Comparison of ENCODE assay signal across 17 cellular contexts in the genomic region with DNA sequence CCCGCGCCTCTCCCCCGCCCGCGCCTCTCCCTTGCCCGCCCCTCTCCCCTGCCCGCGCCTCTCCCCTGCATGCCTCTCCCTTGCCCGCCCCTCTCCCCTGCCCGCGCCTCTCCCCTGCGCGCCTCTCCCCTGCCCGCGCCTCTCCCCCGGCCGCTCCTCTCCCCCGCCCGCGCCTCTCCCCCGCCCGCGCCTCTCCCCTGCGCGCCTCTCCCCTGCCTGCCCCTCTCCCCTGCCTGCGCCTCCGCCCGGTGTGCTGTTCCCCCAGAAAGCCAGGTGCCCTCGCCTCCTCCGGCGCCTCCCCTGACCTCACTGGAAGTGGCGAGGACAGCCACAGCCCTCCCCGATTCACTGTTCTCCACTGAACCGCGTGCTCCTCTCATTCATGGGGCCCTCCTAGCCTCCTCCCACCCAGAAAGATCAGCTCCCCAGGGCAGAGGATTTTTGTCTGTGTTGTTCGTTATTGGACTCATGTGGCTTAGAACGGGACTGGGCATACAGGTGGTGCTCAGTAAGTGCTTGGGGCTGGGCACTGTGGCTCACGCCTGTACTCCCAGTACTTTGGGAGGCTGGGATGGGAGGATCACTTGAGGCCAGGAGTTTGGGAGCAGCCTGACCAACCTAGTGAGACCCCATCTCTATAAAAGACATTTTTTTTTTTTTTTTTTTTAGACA. TPM values are rescaled to one million over a fixed set of nuclear protein-coding genes. Genes with fewer than 3 reads are reported as not detected.
DNase-seq lines count a peak whose midpoint lies in the region; ATAC-seq and TF ChIP-seq lines count a peak whose summit lies in the region.
"Had no signal": no experiment of that assay in that cellular context is flagged by ENCODE, and none has a peak within 500 bp of the region (broad histone marks: within the 10 kb centered on the region; RNA-seq: fewer than 3 reads in every experiment).

No MANE protein-coding gene starts in this region.

- no peaks in the 10 kb centered on the region for H3K36me3 Mint-ChIP-seq in CD4-positive, alpha-beta T cell (ENCODE audit: low read depth)
- no peaks in the 10 kb centered on the region; a peak in 1 of 7 replicates for H3K36me3 Mint-ChIP-seq in H9 (ENCODE audit: insufficient read depth in 1 of 3, low read depth in 3 of 3)
- peaks cover 5% of the 10 kb centered on the region; the same call in 1 of the 2 replicates for H3K36me3 Mint-ChIP-seq in HFFc6 (ENCODE audit: low read depth)

- no peak overlapping the region for H2AK5ac ChIP-seq in H9 (ENCODE audit: insufficient read length, low read length)

- H3K4me1 ChIP-seq in H9 (ENCODE audit: insufficient read depth, low read length), result no peaks in the 10 kb centered on the region
- H3K4me1 ChIP-seq in left lung, result peaks cover 6 to 48% of the 10 kb centered on the region in 2 donors
- H3K4me1 ChIP-seq in effector memory CD4-positive, alpha-beta T cell (ENCODE audit: control insufficient read depth, insufficient read depth, low read length, poor library complexity, severe bottlenecking), result peaks cover 8% of the 10 kb centered on the region
- peaks cover 9 to 32% (median 12%) of the 10 kb centered on the region in 9 donors for H3K4me1 ChIP-seq in heart right ventricle

- peaks cover 40% of the 10 kb centered on the region for H3K27me3 ChIP-seq in CD4-positive, alpha-beta T cell (ENCODE audit: control insufficient read depth, insufficient read depth, low read length)
- H3K27me3 ChIP-seq in H9 (ENCODE audit: insufficient read depth, low read length), result peaks cover 3% of the 10 kb centered on the region; the same call in 1 of the 2 replicates
- peaks cover 15 to 82% of the 10 kb centered on the region in 2 donors for H3K27me3 ChIP-seq in left lung
- peaks cover 21% of the 10 kb centered on the region for H3K27me3 ChIP-seq in effector memory CD4-positive, alpha-beta T cell (replicated peaks; ENCODE audit: control insufficient read depth, insufficient read depth, low read length, poor library complexity, severe bottlenecking)
- H3K27me3 ChIP-seq in heart right ventricle, result peaks cover 9 to 77% (median 64%) of the 10 kb centered on the region in 7 donors

- H3K4me3 Mint-ChIP-seq in CD4-positive, alpha-beta T cell, result peak overlapping the region; percentile 27
- H3K4me3 Mint-ChIP-seq in H9, result peak overlapping the region; percentile 23 to 77; a peak in 4 of 5 replicates
- H3K4me3 Mint-ChIP-seq in HFFc6, result no peak overlapping the region

- DNase-seq in CD4-positive, alpha-beta T cell, result peak in 1 of 10 experiments; percentile 5
- no peak for DNase-seq in H9
- peak; percentile 75 for DNase-seq in RPMI8226
- no peak for DNase-seq in left lung
- no peak for DNase-seq in effector memory CD4-positive, alpha-beta T cell
- DNase-seq in heart right ventricle, result no peak
- no peak for DNase-seq in HFFc6
- DNase-seq: EL, esophagus squamous epithelium, heart left ventricle, NCI-H2029, SJCRH30, stomach had no signal

- no peak overlapping the region for H3K18ac ChIP-seq in H9 (ENCODE audit: insufficient read length, low read depth, low read length)

- H4K20me1 ChIP-seq in H9 (ENCODE audit: control insufficient read depth, insufficient read depth, insufficient read length), result no peaks in the 10 kb centered on the region

- ATAC-seq in CD4-positive, alpha-beta T cell (ENCODE audit: poor library complexity), result peak; percentile 32
- ATAC-seq in left lung (peak; percentile 5), heart right ventricle (no peak)

- H3K27me3 Mint-ChIP-seq in CD4-positive, alpha-beta T cell, result peaks cover 61% of the 10 kb centered on the region
- H3K27me3 Mint-ChIP-seq in H9 (ENCODE audit: low read depth) (peaks cover 60% of the 10 kb centered on the region), HFFc6 (ENCODE audit: insufficient read depth) (peaks cover 24% of the 10 kb centered on the region)

- H4K5ac ChIP-seq in H9 (ENCODE audit: insufficient read length, low read depth, low read length), result no peak overlapping the region

- H3K9me3 Mint-ChIP-seq in CD4-positive, alpha-beta T cell, result no peaks in the 10 kb centered on the region
- peaks cover 0 to 4% of the 10 kb centered on the region in 2 experiments; a peak in 2 of 5 replicates for H3K9me3 Mint-ChIP-seq in H9
- peaks cover 4% of the 10 kb centered on the region; the same call in 1 of the 2 replicates for H3K9me3 Mint-ChIP-seq in HFFc6

- no peak overlapping the region for H3K4ac ChIP-seq in H9 (ENCODE audit: low read depth, low read length)

- no peak for TF ChIP-seq CTCF in CD4-positive, alpha-beta T cell (IDR thresholded peaks at IDR 0.05)
- TF ChIP-seq CTCF in H9 (conservative IDR thresholded peaks at IDR 0.05), result no peak
- TF ChIP-seq CTCF in left lung (IDR thresholded peaks at IDR 0.05), result no peak
- no peak for TF ChIP-seq CTCF in heart right ventricle (IDR thresholded peaks at IDR 0.05)
- TF ChIP-seq CTCF in HFFc6 (IDR thresholded peaks at IDR 0.05), result no peak

- H2AFZ ChIP-seq in H9 (ENCODE audit: low read length), result no peak overlapping the region

- no peaks in the 10 kb centered on the region for H3K36me3 ChIP-seq in left lung
- H3K36me3 ChIP-seq in effector memory CD4-positive, alpha-beta T cell (ENCODE audit: control insufficient read depth, insufficient read depth, low read length), result no peaks in the 10 kb centered on the region
- H3K36me3 ChIP-seq in heart right ventricle, result no peaks in the 10 kb centered on the region
- H3K36me3 ChIP-seq: ascending aorta, esophagus squamous epithelium, heart left ventricle, SJCRH30, stomach had no signal

- POLR2A ChIA-PET in CD4-positive, alpha-beta T cell (lab: Charles Lee), result no interaction called here

- no peaks in the 10 kb centered on the region for H3K4me1 Mint-ChIP-seq in CD4-positive, alpha-beta T cell (ENCODE audit: low read depth)
- peaks cover 2 to 11% of the 10 kb centered on the region in 2 experiments; a peak in 2 of 4 replicates for H3K4me1 Mint-ChIP-seq in H9
- H3K4me1 Mint-ChIP-seq in HFFc6 (ENCODE audit: low read depth), result no peaks in the 10 kb centered on the region

- H4K8ac ChIP-seq in H9 (replicated peaks; ENCODE audit: insufficient read length, low read depth, low read length), result no peak overlapping the region

- H2BK20ac ChIP-seq in H9 (ENCODE audit: low read depth, low read length, poor library complexity, severe bottlenecking), result no peak overlapping the region

- no peaks in the 10 kb centered on the region for H3K79me2 ChIP-seq in H9 (ENCODE audit: insufficient read depth, low read length)

- no peak overlapping the region for H3K23ac ChIP-seq in H9 (ENCODE audit: insufficient read length, low read depth, low read length)

- CTCF ChIA-PET in CD4-positive, alpha-beta T cell (lab: Charles Lee), result no interaction called here

- no peak overlapping the region for H3T11ph ChIP-seq in H9 (ENCODE audit: low read length)

- intact Hi-C loops in CD4-positive, alpha-beta T cell (cut with DNase I, micrococcal nuclease), result no loop called here
- intact Hi-C loops in left lung (cut with DNase I) (no loop called here), heart right ventricle (cut with DNase I) (no loop called here)

- H3K27ac Mint-ChIP-seq in CD4-positive, alpha-beta T cell, result no peak overlapping the region
- H3K27ac Mint-ChIP-seq in H9 (no peak overlapping the region), HFFc6 (no peak overlapping the region)

- H3K23me2 ChIP-seq in H9 (ENCODE audit: insufficient read length, low read depth, low read length, poor library complexity, severe bottlenecking), result peaks cover 2% of the 10 kb centered on the region

- H2BK15ac ChIP-seq in H9 (ENCODE audit: low read depth, low read length), result no peak overlapping the region

- H3K56ac ChIP-seq in H9 (ENCODE audit: insufficient read length, low read depth, low read length), result no peak overlapping the region

- H3K79me1 ChIP-seq in H9 (ENCODE audit: insufficient read depth, low read depth, low read length, poor library complexity, severe bottlenecking), result no peaks in the 10 kb centered on the region

- no peak overlapping the region for H4K91ac ChIP-seq in H9 (ENCODE audit: insufficient read length, low read depth, low read length)

- no peak overlapping the region for H3K14ac ChIP-seq in H9 (ENCODE audit: insufficient read depth, low read length)

- no peak overlapping the region for H2BK5ac ChIP-seq in H9 (ENCODE audit: insufficient read length, low read length)

- H3K4me3 ChIP-seq in left lung (no peak overlapping the region), heart right ventricle (no peak overlapping the region)
- no peak overlapping the region for H3K4me3 ChIP-seq in effector memory CD4-positive, alpha-beta T cell (ENCODE audit: insufficient read depth, low read depth, low read length, poor library complexity, severe bottlenecking)
- H3K4me3 ChIP-seq: SJCRH30 had no signal

- no peak overlapping the region for H2BK12ac ChIP-seq in H9 (ENCODE audit: insufficient read length, low read depth, low read length)

- no CpG with 5 or more reads among the region's 38 CpGs for WGBS in H9 (ENCODE audit: extremely low coverage, insufficient read length, low lambda C conversion rate)
- 52 to 54% methylated on average over 16 to 22 of the region's 38 CpGs for WGBS in heart right ventricle, 2 donors

- H3K4me2 ChIP-seq in H9 (ENCODE audit: insufficient read depth, insufficient read length, low read length), result no peak overlapping the region

- no peak overlapping the region for H2BK120ac ChIP-seq in H9 (ENCODE audit: low read depth, low read length, poor library complexity, severe bottlenecking)

- H3K9ac ChIP-seq in H9 (ENCODE audit: extremely low read depth, insufficient read length, low read length), result no peak overlapping the region

- H3K9me3 ChIP-seq in CD4-positive, alpha-beta T cell (ENCODE audit: control insufficient read depth, low read length), result no peaks in the 10 kb centered on the region
- H3K9me3 ChIP-seq in H9 (ENCODE audit: control insufficient read depth, low read depth, low read length) (no peaks in the 10 kb centered on the region), left lung (no peaks in the 10 kb centered on the region), heart right ventricle (no peaks in the 10 kb centered on the region)
- H3K9me3 ChIP-seq in effector memory CD4-positive, alpha-beta T cell (ENCODE audit: control insufficient read depth, low read length), result no peaks in the 10 kb centered on the region
- H3K9me3 ChIP-seq: ascending aorta, esophagus squamous epithelium, heart left ventricle, SJCRH30, stomach had no signal

- no peak overlapping the region for H3K27ac ChIP-seq in CD4-positive, alpha-beta T cell (ENCODE audit: low read depth, low read length)
- H3K27ac ChIP-seq in H9 (ENCODE audit: insufficient read length, low read depth, low read length) (no peak overlapping the region), left lung (no peak overlapping the region), heart right ventricle (no peak overlapping the region)
- no peak overlapping the region for H3K27ac ChIP-seq in effector memory CD4-positive, alpha-beta T cell (ENCODE audit: insufficient read depth, low read length, poor library complexity, severe bottlenecking)
- H3K27ac ChIP-seq: ascending aorta, C4-2B, esophagus squamous epithelium, heart left ventricle, SJCRH30, stomach had no signal

RNA-seq across cellular contexts. Expression of a gene that starts 3.6 kb away (rescaled TPM):
- not detected for total RNA-seq in CD4-positive, alpha-beta T cell
- total RNA-seq in H9 (2021) (0.31 TPM in 1 of 2 replicates, not detected in the other), left lung (under 1 TPM; 0.55 to 0.58 TPM), heart right ventricle (not detected)
- under 1 TPM in 1 of 2 donors, not detected in 1; 0.12 TPM for polyA plus RNA-seq in heart right ventricle
- total RNA-seq in HFFc6 (2021; fragmentation: NEBNext Ultra II Directional; extraction: Animal tissue kit (Norgen Biotek cat#: 25700)), result not detected
- total RNA-seq: activated CD8-positive, alpha-beta memory T cell treated with anti-CD3 and anti-CD28 coated beads for 36 hours; ascending aorta; esophagus squamous epithelium; SJCRH30 had no signal
- polyA plus RNA-seq: keratinocyte had no signal

RNA-seq across cellular contexts. Expression of a gene that starts 7.7 kb away (rescaled TPM):
- not detected for total RNA-seq in CD4-positive, alpha-beta T cell
- total RNA-seq in H9 (2021) (not detected in 2 replicates), left lung (1 to 10 TPM in 1 of 2 donors, under 1 TPM in 1; 0.89 to 1.3 TPM), heart right ventricle (1 to 10 TPM in 3 of 10 donors, under 1 TPM in 4, not detected in 3; 0.26 to 2.8 (median 0.76) TPM)
- polyA plus RNA-seq in heart right ventricle, result 1 to 10 TPM; 3.0 to 5.4 TPM
- under 1 TPM in 1 of 6 experiments, not detected in 5; 0.21 TPM for total RNA-seq in HFFc6 (2021; fragmentation: NEBNext Ultra II Directional; extraction: Animal tissue kit (Norgen Biotek cat#: 25700))
- total RNA-seq: activated CD8-positive, alpha-beta memory T cell treated with anti-CD3 and anti-CD28 coated beads for 36 hours; ascending aorta; SJCRH30 had no signal
- polyA plus RNA-seq: keratinocyte had no signal

RNA-seq across cellular contexts. Expression of a gene that starts 15.0 kb away (rescaled TPM):
- total RNA-seq in CD4-positive, alpha-beta T cell, result 1 to 10 TPM; 2.3 to 2.9 TPM
- total RNA-seq in H9 (2021), result 1.9 and 2.8 TPM in 2 replicates
- total RNA-seq in left lung, result 10 to 100 TPM; 78.0 to 85.3 TPM
- total RNA-seq in heart right ventricle, result 100 to 1,000 TPM in 4 of 10 donors, 10 to 100 TPM in 6; 21.1 to 326 (median 72.5) TPM
- polyA plus RNA-seq in heart right ventricle, result 100 to 1,000 TPM; 567 to 583 TPM
- total RNA-seq in HFFc6 (2021; fragmentation: NEBNext Ultra II Directional; extraction: Animal tissue kit (Norgen Biotek cat#: 25700)), result 1 to 10 TPM in 3 of 6 experiments, under 1 TPM in 3; 0.84 to 1.7 (median 0.98) TPM

RNA-seq across cellular contexts. Expression of a gene that starts 16.8 kb away (rescaled TPM):
- total RNA-seq in CD4-positive, alpha-beta T cell, result under 1 TPM; 0.47 to 0.49 TPM
- total RNA-seq in H9 (2021) (0.77 and 1.6 TPM in 2 replicates), left lung (1 to 10 TPM; 1.3 TPM), heart right ventricle (1 to 10 TPM in 1 of 10 donors, not detected in 9; 1.7 TPM)
- polyA plus RNA-seq in heart right ventricle, result under 1 TPM in 1 of 2 donors, not detected in 1; 0.06 TPM
- total RNA-seq in HFFc6 (2021; fragmentation: NEBNext Ultra II Directional; extraction: Animal tissue kit (Norgen Biotek cat#: 25700)), result not detected
- total RNA-seq: activated CD8-positive, alpha-beta memory T cell treated with anti-CD3 and anti-CD28 coated beads for 36 hours; ascending aorta; esophagus squamous epithelium; SJCRH30 had no signal
- polyA plus RNA-seq: keratinocyte had no signal

RNA-seq across cellular contexts. Expression of a gene that starts 22.7 kb away (rescaled TPM):
- not detected for total RNA-seq in CD4-positive, alpha-beta T cell
- total RNA-seq in H9 (2021), result 57.9 and 61.2 TPM in 2 replicates
- total RNA-seq in left lung, result 1 to 10 TPM; 1.6 to 1.9 TPM
- not detected for total RNA-seq in heart right ventricle
- polyA plus RNA-seq in heart right ventricle, result not detected
- under 1 TPM in 1 of 6 experiments, not detected in 5; 0.09 TPM for total RNA-seq in HFFc6 (2021; fragmentation: NEBNext Ultra II Directional; extraction: Animal tissue kit (Norgen Biotek cat#: 25700))
- total RNA-seq: activated CD8-positive, alpha-beta memory T cell treated with anti-CD3 and anti-CD28 coated beads for 36 hours; ascending aorta; esophagus squamous epithelium; SJCRH30 had no signal
- polyA plus RNA-seq: heart left ventricle, keratinocyte had no signal

Comparison
In these comparisons a context has a peak if more than half of its experiments do, and no peak if none do; other contexts are left out.
1. ATAC-seq: peak in CD4-positive, alpha-beta T cell (single experiment) and left lung (single experiment); none in heart right ventricle (0 of 8).